In the genomic region with DNA sequence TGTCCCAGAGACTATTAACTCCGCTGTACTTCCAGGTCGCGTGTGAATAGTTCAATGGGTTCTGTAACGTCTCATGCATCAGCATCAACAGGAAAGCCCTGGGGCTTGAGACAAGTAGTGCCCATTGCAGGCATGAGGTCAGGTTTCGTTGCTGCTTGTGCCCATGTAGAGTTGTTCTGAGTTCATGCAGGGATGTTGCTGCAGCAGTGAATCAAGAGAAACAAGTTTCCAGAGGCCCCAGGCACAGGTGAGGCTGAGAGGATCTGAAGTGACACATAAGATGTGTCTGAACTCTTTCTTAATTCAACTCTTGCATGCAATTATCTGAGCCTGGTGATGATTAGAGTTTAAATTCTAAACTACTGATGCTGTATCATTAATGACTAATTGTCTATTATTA, we compare ENCODE assay signal across 27 cellular contexts. TPM values are rescaled to one million over a fixed set of nuclear protein-coding genes. Genes with fewer than 3 reads are reported as not detected.
"Had no signal": no experiment of that assay in that cellular context is flagged by ENCODE, and none has a peak within 500 bp of the region (broad histone marks: within the 10 kb centered on the region; RNA-seq: fewer than 3 reads in every experiment).

No MANE protein-coding gene starts in this region.

- H3K36me3 ChIP-seq: left lung, lower lobe of right lung, ovary, right atrium auricular region, right lobe of liver, stomach, thyroid gland, transverse colon, upper lobe of right lung had no signal

- H3K27me3 ChIP-seq: ovary, right lobe of liver, testis, thyroid gland had no signal

- H3K4me3 ChIP-seq: left lung, lower lobe of right lung, ovary, right atrium auricular region, right lobe of liver, smooth muscle cell, stomach, testis, thyroid gland, transverse colon, upper lobe of right lung had no signal

- DNase-seq: hippocampal formation; kidney; left colon; left lung; lower lobe of right lung; mammary epithelial cell; mesenchymal stem cell; naive thymus-derived CD8-positive, alpha-beta T cell; ovary; right lobe of liver; stimulated activated CD4-positive, alpha-beta T cell treated with anti-CD3 and anti-CD28 coated beads, Interleukin-1b, Interleukin-23, amount 100 ng/mL, for 48 hours; stimulated activated CD4-positive, alpha-beta T cell treated with anti-CD3 and anti-CD28 coated beads, Interleukin-2, amount 100 ng/mL, for 48 hours; stimulated activated CD4-positive, alpha-beta T cell treated with anti-CD3 and anti-CD28 coated beads, Interleukin-4, amount 100 ng/mL, for 4 hours; stimulated activated CD8-positive, alpha-beta memory T cell treated with anti-CD3 and anti-CD28 coated beads, Interleukin-4, amount 100 ng/mL, for 48 hours; stimulated activated naive B cell treated with anti-CD40 and anti-IgM and Interleukin-4, amounts not matched to agents 10 μg/mL and 1 μg/mL and 100 μg/mL, for 72 hours; stimulated activated naive CD8-positive, alpha-beta T cell treated with anti-CD3 and anti-CD28 coated beads, Interleukin-15, Interleukin-2, amounts not matched to agents 100 U/mL and 50 U/mL, for 24 hours; stomach; testis; thyroid gland; transverse colon; upper lobe of right lung had no signal

- FAIRE-seq: kidney, urothelium cell line had no signal

- H3K9me3 ChIP-seq: left lung, lower lobe of right lung, right atrium auricular region, right lobe of liver, stomach, testis, thyroid gland, transverse colon, upper lobe of right lung had no signal

- H3K4me1 ChIP-seq: lower lobe of right lung, right lobe of liver, testis, upper lobe of right lung had no signal

- H3K4me2 ChIP-seq: smooth muscle cell had no signal

- H3K27ac ChIP-seq: left lung, lower lobe of right lung, ovary, right atrium auricular region, right lobe of liver, stomach, testis, thyroid gland, transverse colon, upper lobe of right lung had no signal

RNA-seq across cellular contexts. Expression of a gene that starts 16.3 kb away (rescaled TPM):
- total RNA-seq: neural crest cell, progenitor cell of endocrine pancreas, skeletal muscle tissue had no signal
